Comparison of ENCODE assay signal across 12 cellular contexts in genomic region chr3:186722457-186722856, GRCh38. TPM values are rescaled to one million over a fixed set of nuclear protein-coding genes. Genes with fewer than 3 reads are reported as not detected.
DNase-seq lines count a peak whose midpoint lies in the region; ATAC-seq, FAIRE-seq and TF ChIP-seq lines count a peak whose summit lies in the region.
"Had no signal": no experiment of that assay in that cellular context is flagged by ENCODE, and none has a peak within 500 bp of the region (broad histone marks: within the 10 kb centered on the region; RNA-seq: fewer than 3 reads in every experiment).

No MANE protein-coding gene starts in this region.

- no peaks in the 10 kb centered on the region for H4K20me1 ChIP-seq in HepG2 (ENCODE audit: insufficient read depth, low read length)

- no peak overlapping the region for H2AFZ ChIP-seq in HepG2 (ENCODE audit: low read length)

- H3K27ac Mint-ChIP-seq in CD8-positive, alpha-beta T cell, result no peak overlapping the region
- H3K27ac Mint-ChIP-seq: dendritic cell treated with granulocyte-macrophage colony-stimulating factor and Interleukin-4, amounts not matched to agents 40 ng/mL and 50 ng/mL, for 4 days had no signal

- H3K9me3 ChIP-seq in HepG2 (ENCODE audit: low read length), result no peaks in the 10 kb centered on the region
- H3K9me3 ChIP-seq in right lobe of liver, result no peaks in the 10 kb centered on the region
- H3K9me3 ChIP-seq in CD8-positive, alpha-beta T cell (ENCODE audit: low read length), result no peaks in the 10 kb centered on the region

- H3K36me3 Mint-ChIP-seq in CD8-positive, alpha-beta T cell, result no peaks in the 10 kb centered on the region
- H3K36me3 Mint-ChIP-seq: CD4-positive, CD25-positive, alpha-beta regulatory T cell had no signal

- TF ChIP-seq CTCF in HepG2 (CRISPR knock-in tag; IDR thresholded peaks at IDR 0.05) (peak; percentile 57), right lobe of liver (IDR thresholded peaks at IDR 0.05) (no peak), fibroblast of mammary gland (conservative IDR thresholded peaks at IDR 0.05; ENCODE audit: control insufficient read depth, insufficient read depth, low read depth, low read length) (peak; percentile 27)
- TF ChIP-seq CTCF in CD8-positive, alpha-beta T cell (IDR thresholded peaks at IDR 0.05), result no peak

- no peaks in the 10 kb centered on the region for H3K4me1 Mint-ChIP-seq in CD8-positive, alpha-beta T cell (ENCODE audit: low read depth)
- H3K4me1 Mint-ChIP-seq: CD4-positive, CD25-positive, alpha-beta regulatory T cell had no signal

- 82% methylated on average over 4 of the region's 7 CpGs for WGBS in HepG2 (ENCODE audit: low lambda C conversion rate)
- 31% methylated on average over 3 of the region's 7 CpGs for WGBS in right lobe of liver (ENCODE audit: insufficient coverage, low coverage, low lambda C conversion rate, missing lambda C conversion rate)

- in situ Hi-C loops in HepG2 (cut with HindIII; ENCODE audit: extremely low pct_ligation_motif_present, low pct_unique_long_range_greater_than_20kb), result no loop called here

- H3K79me2 ChIP-seq in HepG2 (ENCODE audit: insufficient read depth, low read length), result no peaks in the 10 kb centered on the region

- CTCF ChIA-PET in HepG2 (lab: Yijun Ruan, JAX; ENCODE audit: low intra/inter-chr PET ratio, low total read pairs), result no interaction called here
- CTCF ChIA-PET in CD8-positive, alpha-beta T cell (lab: Charles Lee), result no interaction called here

- peak; percentile 48; the same call in 1 of the 2 replicates for TF ChIP-seq RAD21 in HepG2 (CRISPR knock-in tag; IDR thresholded peaks at IDR 0.05)

- H3K4me3 Mint-ChIP-seq in CD8-positive, alpha-beta T cell, result no peak overlapping the region
- H3K4me3 Mint-ChIP-seq: CD4-positive, CD25-positive, alpha-beta regulatory T cell; dendritic cell treated with granulocyte-macrophage colony-stimulating factor and Interleukin-4, amounts not matched to agents 40 ng/mL and 50 ng/mL, for 4 days had no signal

- no TSS peak for BruUV-seq in HepG2 (replicated peaks; lab: Mats Ljungman, UMichigan)

- H3K27ac ChIP-seq in HepG2 (ENCODE audit: extremely low read length, insufficient read depth, low read length) (no peak overlapping the region), right lobe of liver (peak overlapping the region in 1 of 3 donors; percentile 90)
- no peak overlapping the region for H3K27ac ChIP-seq in CD8-positive, alpha-beta T cell (ENCODE audit: low read depth, low read length)

- no peak overlapping the region for H3K4me2 ChIP-seq in HepG2 (ENCODE audit: low read depth, low read length)

- no peaks in the 10 kb centered on the region for H3K9me3 Mint-ChIP-seq in CD8-positive, alpha-beta T cell
- H3K9me3 Mint-ChIP-seq: CD4-positive, CD25-positive, alpha-beta regulatory T cell; dendritic cell treated with granulocyte-macrophage colony-stimulating factor and Interleukin-4, amounts not matched to agents 40 ng/mL and 50 ng/mL, for 4 days had no signal

- H3K36me3 ChIP-seq in HepG2 (replicated peaks in 1 of 2; ENCODE audit: control insufficient read depth in 1 of 2, insufficient read depth in 2 of 2, low read length in 2 of 2) (no peaks in the 10 kb centered on the region), right lobe of liver (peaks cover 0 to 62% (median 28%) of the 10 kb centered on the region in 4 donors)
- H3K36me3 ChIP-seq in CD8-positive, alpha-beta T cell (ENCODE audit: insufficient read depth, low read length), result no peaks in the 10 kb centered on the region

- TF ChIP-seq POLR2A in HepG2 (IDR thresholded peaks at IDR 0.05; ENCODE audit: insufficient read depth in 1 of 2, low read depth in 2 of 2, low read length in 2 of 2) (no peak), right lobe of liver (IDR thresholded peaks at IDR 0.05) (no peak)

- peak; percentile 86 for ATAC-seq in HepG2
- ATAC-seq in right lobe of liver, result no peak
- no peak for ATAC-seq in CD8-positive, alpha-beta T cell

- H3K27me3 ChIP-seq in HepG2 (ENCODE audit: control insufficient read depth in 1 of 2, insufficient read depth in 2 of 2, low read length in 2 of 2) (no peaks in the 10 kb centered on the region), right lobe of liver (no peaks in the 10 kb centered on the region)
- no peaks in the 10 kb centered on the region for H3K27me3 ChIP-seq in CD8-positive, alpha-beta T cell (ENCODE audit: insufficient read depth, low read length)

- H3K9ac ChIP-seq in HepG2 (ENCODE audit: insufficient read depth, low read depth, low read length), result no peak overlapping the region

- H3K4me3 ChIP-seq in HepG2 (replicated peaks in 1 of 3; ENCODE audit: insufficient read depth in 1 of 3, low read depth in 2 of 3, low read length in 3 of 3) (no peak overlapping the region), right lobe of liver (no peak overlapping the region), fibroblast of mammary gland (ENCODE audit: control insufficient read depth, low read depth, low read length) (no peak overlapping the region)
- H3K4me3 ChIP-seq in CD8-positive, alpha-beta T cell (ENCODE audit: low read depth, low read length), result no peak overlapping the region

- DNase-seq in HepG2 (ENCODE audit: low spot score) (peak; percentile 18), right lobe of liver (no peak), RPMI7951 (ENCODE audit: low read depth) (peak; percentile 25), fibroblast of mammary gland (ENCODE audit: low read depth) (peak; percentile 5), urothelium cell line (ENCODE audit: low spot score) (peak; percentile 15), SIG-M5 treated with dmso at 0.1 percent for 504 hours (lab: John Stamatoyannopoulos, UW; ENCODE audit: unreplicated experiment) (no peak), NCI-H146 (lab: John Stamatoyannopoulos, UW) (no peak)
- no peak for DNase-seq in CD8-positive, alpha-beta T cell
- DNase-seq: CD4-positive, CD25-positive, alpha-beta regulatory T cell; GOT3; retina had no signal

- POLR2A ChIA-PET in HepG2 (lab: Yijun Ruan, JAX), result interaction anchor here (0.7 to 1.5 kb wide), 2 partner anchors 61 to 76 kb away, joined by 3 read pairs; partner anchors contain the start of gene EIF4A2
- POLR2A ChIA-PET in CD8-positive, alpha-beta T cell (lab: Charles Lee), result no interaction called here

- H3K27me3 Mint-ChIP-seq in CD8-positive, alpha-beta T cell (ENCODE audit: low read depth), result peaks cover 3% of the 10 kb centered on the region

- FAIRE-seq in HepG2 (lab: Jason Lieb, UNC) (peak; percentile 46), urothelium cell line (lab: Jason Lieb, UNC) (no peak)

- intact Hi-C loops in HepG2 (cut with micrococcal nuclease; ENCODE audit: unreplicated experiment), result no loop called here
- intact Hi-C loops in right lobe of liver (cut with DNase I), result no loop called here
- intact Hi-C loops in CD8-positive, alpha-beta T cell (cut with DNase I, micrococcal nuclease), result no loop called here

- TF ChIP-seq EP300 in HepG2 (IDR thresholded peaks at IDR 0.05; ENCODE audit: low read depth in 2 of 2, low read length in 2 of 2), result no peak
- TF ChIP-seq EP300 in HepG2 (CRISPR knock-in tag; IDR thresholded peaks at IDR 0.05; ENCODE audit: borderline replicate concordance), result no peak

- H3K4me1 ChIP-seq in HepG2 (ENCODE audit: insufficient read depth, low read length) (peaks cover 19% of the 10 kb centered on the region), right lobe of liver (peaks cover 0 to 37% (median 15%) of the 10 kb centered on the region in 4 donors)
- H3K4me1 ChIP-seq in CD8-positive, alpha-beta T cell (ENCODE audit: insufficient read depth, low read length), result no peaks in the 10 kb centered on the region

RNA-seq across cellular contexts. Expression of gene KNG1, which starts 5.3 kb away (rescaled TPM):
- total RNA-seq in HepG2 (2016; rRNA removed; fragmentation: Illumina TruSeq; extraction: Trizol), result 3.5 and 7.0 TPM in 2 replicates
- 0.79 and 1.1 TPM in 2 replicates for total RNA-seq in HepG2 (2016; cell fraction: cytosol; rRNA removed; fragmentation: Illumina TruSeq; extraction: Trizol; ENCODE audit: low read depth)
- total RNA-seq in HepG2 (2016; cell fraction: insoluble cytoplasmic fraction; rRNA removed; fragmentation: Illumina TruSeq; extraction: Trizol), result 3.2 and 6.2 TPM in 2 replicates
- 1.4 and 1.9 TPM in 2 replicates for total RNA-seq in HepG2 (2016; cell fraction: membrane; rRNA removed; fragmentation: Illumina TruSeq; extraction: Trizol)
- total RNA-seq in HepG2 (2016; cell fraction: nucleus; rRNA removed; fragmentation: Illumina TruSeq; extraction: Trizol), result 5.9 and 6.8 TPM in 2 replicates
- polyA plus RNA-seq in HepG2 (2011; rRNA removed), result 6.5 and 8.1 TPM in 2 replicates
- 3.1 and 7.2 TPM in 2 replicates for polyA plus RNA-seq in HepG2 (2011; cell fraction: cytosol; rRNA removed)
- 5.2 and 7.9 TPM in 2 replicates for polyA plus RNA-seq in HepG2 (2011; cell fraction: nucleus; rRNA removed)
- polyA plus RNA-seq in HepG2 (2012), result 12.8 and 13.5 TPM in 2 replicates
- 1.0 and 1.3 TPM in 2 replicates for polyA plus RNA-seq in HepG2 (2016; cell fraction: cytosol; fragmentation: Illumina TruSeq; extraction: Trizol; ENCODE audit: low read depth)
- polyA plus RNA-seq in HepG2 (2016; cell fraction: insoluble cytoplasmic fraction; fragmentation: Illumina TruSeq; extraction: Trizol; ENCODE audit: low read depth), result 3.7 and 3.9 TPM in 2 replicates
- polyA plus RNA-seq in HepG2 (2016; cell fraction: membrane; fragmentation: Illumina TruSeq; extraction: Trizol; ENCODE audit: low read depth), result 1.2 and 1.4 TPM in 2 replicates
- polyA plus RNA-seq in HepG2 (2016; cell fraction: nucleus; fragmentation: Illumina TruSeq; extraction: Trizol; ENCODE audit: insufficient read depth, low read depth), result 7.8 and 10.3 TPM in 2 replicates
- polyA minus RNA-seq in HepG2 (2011; rRNA and poly(A)+ RNA removed; ENCODE audit: low replicate concordance), result 3.1 TPM in 1 of 2 replicates, not detected in the other
- polyA minus RNA-seq in HepG2 (2011; cell fraction: cytosol; rRNA and poly(A)+ RNA removed), result 1.8 and 3.5 TPM in 2 replicates
- 2.6 and 4.5 TPM in 2 replicates for polyA minus RNA-seq in HepG2 (2011; cell fraction: nucleus; rRNA and poly(A)+ RNA removed)
- 1,000 to 10,000 TPM in 4 of 6 experiments, 100 to 1,000 TPM in 2; 432 to 1,537 (median 1,171) TPM for total RNA-seq in right lobe of liver
- total RNA-seq in RPMI7951 (2014; rRNA removed; shearing (Covaris generic)), result not detected in 2 replicates
- not detected for total RNA-seq in CD8-positive, alpha-beta T cell
- total RNA-seq: CD4-positive, CD25-positive, alpha-beta regulatory T cell had no signal
- polyA plus RNA-seq: CD4-positive, CD25-positive, alpha-beta regulatory T cell had no signal

RNA-seq across cellular contexts. Expression of gene HRG, which starts 56.6 kb away (rescaled TPM):
- total RNA-seq in HepG2 (2016; rRNA removed; fragmentation: Illumina TruSeq; extraction: Trizol) (0.11 TPM in 1 of 2 replicates, not detected in the other), right lobe of liver (1,000 to 10,000 TPM in 2 of 6 experiments, 100 to 1,000 TPM in 4; 378 to 1,312 (median 664) TPM)
- total RNA-seq in HepG2 (2016; cell fraction: cytosol; rRNA removed; fragmentation: Illumina TruSeq; extraction: Trizol; ENCODE audit: low read depth), result not detected in 2 replicates
- total RNA-seq in HepG2 (2016; cell fraction: insoluble cytoplasmic fraction; rRNA removed; fragmentation: Illumina TruSeq; extraction: Trizol), result 0.11 TPM in 1 of 2 replicates, not detected in the other
- total RNA-seq in HepG2 (2016; cell fraction: membrane; rRNA removed; fragmentation: Illumina TruSeq; extraction: Trizol), result not detected in 2 replicates
- total RNA-seq in HepG2 (2016; cell fraction: nucleus; rRNA removed; fragmentation: Illumina TruSeq; extraction: Trizol), result not detected in 2 replicates
- 0.09 and 0.12 TPM in 2 replicates for polyA plus RNA-seq in HepG2 (2011; rRNA removed)
- polyA plus RNA-seq in HepG2 (2011; cell fraction: cytosol; rRNA removed), result 0.07 and 0.09 TPM in 2 replicates
- 0.11 and 0.16 TPM in 2 replicates for polyA plus RNA-seq in HepG2 (2011; cell fraction: nucleus; rRNA removed)
- polyA plus RNA-seq in HepG2 (2012), result 0.80 TPM in 2 replicates
- 0.08 TPM in 1 of 2 replicates, not detected in the other for polyA plus RNA-seq in HepG2 (2016; cell fraction: cytosol; fragmentation: Illumina TruSeq; extraction: Trizol; ENCODE audit: low read depth)
- polyA plus RNA-seq in HepG2 (2016; cell fraction: insoluble cytoplasmic fraction; fragmentation: Illumina TruSeq; extraction: Trizol; ENCODE audit: low read depth), result not detected in 2 replicates
- 0.09 TPM in 1 of 2 replicates, not detected in the other for polyA plus RNA-seq in HepG2 (2016; cell fraction: membrane; fragmentation: Illumina TruSeq; extraction: Trizol; ENCODE audit: low read depth)
- polyA plus RNA-seq in HepG2 (2016; cell fraction: nucleus; fragmentation: Illumina TruSeq; extraction: Trizol; ENCODE audit: insufficient read depth, low read depth), result 0.52 TPM in 1 of 2 replicates, not detected in the other
- polyA minus RNA-seq in HepG2 (2011; rRNA and poly(A)+ RNA removed; ENCODE audit: low replicate concordance), result 0.06 TPM in 1 of 2 replicates, not detected in the other
- not detected in 2 replicates for polyA minus RNA-seq in HepG2 (2011; cell fraction: cytosol; rRNA and poly(A)+ RNA removed)
- not detected in 2 replicates for polyA minus RNA-seq in HepG2 (2011; cell fraction: nucleus; rRNA and poly(A)+ RNA removed)
- not detected in 2 replicates for total RNA-seq in RPMI7951 (2014; rRNA removed; shearing (Covaris generic))
- total RNA-seq in CD8-positive, alpha-beta T cell, result not detected
- total RNA-seq: CD4-positive, CD25-positive, alpha-beta regulatory T cell had no signal
- polyA plus RNA-seq: CD4-positive, CD25-positive, alpha-beta regulatory T cell had no signal

Comparison
In these comparisons a context has a peak if more than half of its experiments do, and no peak if none do; other contexts are left out.
1. DNase-seq: peak in HepG2 (single experiment), RPMI7951 (single experiment), fibroblast of mammary gland (single experiment) and urothelium cell line (single experiment); none in right lobe of liver (0 of 3), SIG-M5 treated with dmso at 0.1 percent for 504 hours (single experiment), NCI-H146 (single experiment) and CD8-positive, alpha-beta T cell (0 of 7).
2. CTCF ChIP-seq: peak in HepG2 (single experiment) and fibroblast of mammary gland (single experiment); none in right lobe of liver (0 of 4) and CD8-positive, alpha-beta T cell (single experiment).
3. RNA of gene KNG1, which starts 5.3 kb away (total RNA-seq): 432 to 1,537 TPM in right lobe of liver; 0.79 to 7.0 TPM in HepG2, not detected in RPMI7951 and not detected in CD8-positive, alpha-beta T cell; every median in the first group is over 10 times any median in the second.
4. RNA of gene HRG, which starts 56.6 kb away (total RNA-seq): 378 to 1,312 TPM in right lobe of liver; 0.11 TPM in HepG2, not detected in RPMI7951 and not detected in CD8-positive, alpha-beta T cell; every median in the first group is over 100 times any median in the second.